In the genomic region with DNA sequence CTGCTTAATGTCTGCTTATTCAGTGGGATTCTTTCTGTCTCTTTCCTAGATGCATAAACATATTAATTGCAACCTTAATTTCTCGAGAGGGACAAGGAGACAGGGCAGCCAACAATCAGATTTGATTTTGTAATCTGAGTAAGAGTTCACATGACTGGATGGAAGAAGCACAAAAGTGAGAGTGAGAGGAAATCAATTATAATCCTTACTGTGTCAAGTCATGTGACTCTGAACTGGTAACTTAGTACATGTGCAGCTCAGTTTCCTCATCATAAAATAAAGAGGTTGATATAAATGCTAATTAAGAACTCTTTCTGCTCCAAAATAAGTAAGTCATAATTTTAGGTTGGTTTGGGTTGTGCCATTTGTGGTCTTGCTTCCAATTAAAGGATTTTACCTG, we compare ENCODE assay signal across 28 cellular contexts.
"Had no signal": no experiment of that assay in that cellular context is flagged by ENCODE, and none has a peak within 500 bp of the region (broad histone marks: within the 10 kb centered on the region; RNA-seq: fewer than 3 reads in every experiment).

No MANE protein-coding gene starts in this region.

- DNase-seq: activated CD4-positive, alpha-beta memory T cell treated with anti-CD3 and anti-CD28 coated beads, Interleukin-2, amount 10 ng/mL, durations not matched to agents 7 days and 5 days; activated CD4-positive, alpha-beta T cell treated with anti-CD3 and anti-CD28 coated beads for 1 hour; activated CD4-positive, alpha-beta T cell treated with anti-CD3 and anti-CD28 coated beads for 48 hours; activated CD4-positive, CD25-positive, alpha-beta regulatory T cell; activated CD8-positive, alpha-beta memory T cell treated with anti-CD3 and anti-CD28 coated beads for 24 hours; activated CD8-positive, alpha-beta memory T cell treated with anti-CD3 and anti-CD28 coated beads, Interleukin-2, amount 10 ng/mL, durations not matched to agents 7 days and 5 days; activated CD8-positive, alpha-beta memory T cell treated with anti-CD3 and anti-CD28 coated beads, Interleukin-2, amount 50 U/mL, for 48 hours; activated effector memory CD4-positive, alpha-beta T cell treated with Interleukin-2 at 50 U/mL for 16 hours; activated naive CD4-positive, alpha-beta T cell treated with anti-CD3 and anti-CD28 coated beads, Interleukin-2, amount 10 ng/mL, durations not matched to agents 7 days and 5 days; activated naive CD8-positive, alpha-beta T cell treated with anti-CD3 and anti-CD28 coated beads, Interleukin-2, amount 50 U/mL, for 24 hours; activated T-cell treated with anti-CD3 and anti-CD28 coated beads, Interleukin-2, amount 50 U/mL, for 48 hours; anterior cingulate cortex; brain microvascular endothelial cell; central memory CD4-positive, alpha-beta T cell; MM.1S; MV-4-11; NCI-H1092; NCI-H146; NCI-H187; NCI-H2029 treated with DMSO at 0.1 percent for 48 hours; NCI-H510A; NCI-H526; NCI-H774; Right ventricle myocardium superior; T1000; WERI-Rb-1 had no signal

- H3K27me3 ChIP-seq: brain microvascular endothelial cell had no signal

- H3K4me3 ChIP-seq: SK-N-MC had no signal

- H3K36me3 ChIP-seq: brain microvascular endothelial cell, WERI-Rb-1 had no signal

- H3K27ac ChIP-seq: brain microvascular endothelial cell, KMS-11, SK-N-MC, WERI-Rb-1 had no signal

- ATAC-seq: activated CD8-positive, alpha-beta memory T cell treated with anti-CD3 and anti-CD28 coated beads, Interleukin-2, amount 10 ng/mL, durations not matched to agents 7 days and 5 days; activated naive CD8-positive, alpha-beta T cell treated with anti-CD3 and anti-CD28 coated beads, Interleukin-2, amount 50 U/mL, for 24 hours had no signal

- H3K4me2 ChIP-seq: KMS-11 had no signal
